ENCODE assay signal across 10 cellular contexts in genomic region chr1:6260433-6260934, GRCh38. TPM values are rescaled to one million over a fixed set of nuclear protein-coding genes. Genes with fewer than 3 reads are reported as not detected.
DNase-seq lines count a peak whose midpoint lies in the region; ATAC-seq and TF ChIP-seq lines count a peak whose summit lies in the region.
"Had no signal": no experiment of that assay in that cellular context is flagged by ENCODE, and none has a peak within 500 bp of the region (broad histone marks: within the 10 kb centered on the region; RNA-seq: fewer than 3 reads in every experiment).

No MANE protein-coding gene starts in this region.

- H3K9ac ChIP-seq in endodermal cell (ENCODE audit: extremely low read depth, low read length, poor library complexity, severe bottlenecking) = no peak overlapping the region

- DNase-seq in NCI-H82 (lab: John Stamatoyannopoulos, UW) = peak; percentile 61
- DNase-seq in NCI-H82 treated with DMSO at 0.1 percent for 48 hours (lab: John Stamatoyannopoulos, UW; ENCODE audit: unreplicated experiment) = no peak
- peak; percentile 84 for DNase-seq in NCI-H510A (lab: John Stamatoyannopoulos, UW)
- peak; percentile 70 for DNase-seq in endodermal cell
- peak; percentile 57 for DNase-seq in nephron progenitor cell
- DNase-seq in NCI-H2107 (lab: John Stamatoyannopoulos, UW) = no peak
- no peak for DNase-seq in effector CD4-positive, alpha-beta T cell

- no peak for TF ChIP-seq CTCF in endodermal cell (conservative IDR thresholded peaks at IDR 0.05)
- TF ChIP-seq CTCF in nephron progenitor cell (IDR thresholded peaks at IDR 0.05) = no peak

- no peaks in the 10 kb centered on the region for H3K36me3 ChIP-seq in endodermal cell (ENCODE audit: control insufficient read depth, insufficient read depth, low read length)

- H3K4me3 ChIP-seq in endodermal cell (ENCODE audit: low read length) = no peak overlapping the region

- WGBS in endodermal cell (ENCODE audit: insufficient coverage in 1 of 2, insufficient read length in 1 of 2), 2 experiments = 0% methylated on average over 13 to 61 of the region's 61 CpGs

- H3K27me3 ChIP-seq in endodermal cell (ENCODE audit: control insufficient read depth, insufficient read depth, low read length, poor library complexity, severe bottlenecking) = peaks cover 35% of the 10 kb centered on the region

- ATAC-seq in HG03097 (IDR thresholded peaks at IDR 0.05; ENCODE audit: low FRiP score, unreplicated experiment) = no peak

- H3K4me3 Mint-ChIP-seq in endodermal cell (peak overlapping the region; percentile 33), nephron progenitor cell (no peak overlapping the region)

- H3K9me3 Mint-ChIP-seq in endodermal cell (no peaks in the 10 kb centered on the region), nephron progenitor cell (no peaks in the 10 kb centered on the region)
- H3K9me3 Mint-ChIP-seq: activated naive CD4-positive, alpha-beta T cell treated with anti-CD3 and anti-CD28 coated beads, Interleukin-2, amount 50 U/mL, for 24 hours had no signal

- no peaks in the 10 kb centered on the region for H3K4me1 ChIP-seq in endodermal cell (ENCODE audit: control insufficient read depth, insufficient read depth, low read length)

- H3K9me3 ChIP-seq in endodermal cell (ENCODE audit: control insufficient read depth, low read length) = no peaks in the 10 kb centered on the region

- H3K27me3 Mint-ChIP-seq in endodermal cell (ENCODE audit: insufficient read depth) (peaks cover 46% of the 10 kb centered on the region), nephron progenitor cell (ENCODE audit: low read depth, poor library complexity) (peaks cover 52% of the 10 kb centered on the region)

- H3K27ac Mint-ChIP-seq in endodermal cell (no peak overlapping the region), nephron progenitor cell (no peak overlapping the region)
- H3K27ac Mint-ChIP-seq: activated naive CD4-positive, alpha-beta T cell treated with anti-CD3 and anti-CD28 coated beads, Interleukin-2, amount 50 U/mL, for 24 hours had no signal

- H3K27ac ChIP-seq in endodermal cell (ENCODE audit: low read depth, low read length) = no peak overlapping the region

- H3K4me1 Mint-ChIP-seq in endodermal cell (peaks cover 3% of the 10 kb centered on the region), nephron progenitor cell (peaks cover 47% of the 10 kb centered on the region)

- H3K36me3 Mint-ChIP-seq in endodermal cell (ENCODE audit: low read depth) (no peaks in the 10 kb centered on the region), nephron progenitor cell (ENCODE audit: low read depth) (no peaks in the 10 kb centered on the region)
- H3K36me3 Mint-ChIP-seq: activated naive CD4-positive, alpha-beta T cell treated with anti-CD3 and anti-CD28 coated beads, Interleukin-2, amount 50 U/mL, for 24 hours had no signal

RNA-seq across cellular contexts. Expression of gene GPR153, which starts 0.4 kb away (rescaled TPM):
- total RNA-seq in endodermal cell = 1 to 10 TPM; 2.4 to 2.8 TPM
- polyA plus RNA-seq in endodermal cell (2013, experiment 1 of 2) = 25.3 TPM
- 23.1 TPM for polyA plus RNA-seq in endodermal cell (2013, experiment 2 of 2)

RNA-seq across cellular contexts. Expression of gene HES3, which starts 16.5 kb away (rescaled TPM):
- total RNA-seq in endodermal cell = 1 to 10 TPM in 1 of 2 donors, not detected in 1; 2.7 TPM
- 6.6 TPM for polyA plus RNA-seq in endodermal cell (2013, experiment 1 of 2)
- 2.8 TPM for polyA plus RNA-seq in endodermal cell (2013, experiment 2 of 2)
- total RNA-seq: temporal lobe had no signal

RNA-seq across cellular contexts. Expression of gene ICMT, which starts 24.7 kb away (rescaled TPM):
- total RNA-seq in endodermal cell = 10 to 100 TPM; 75.9 to 80.3 TPM
- 54.4 TPM for polyA plus RNA-seq in endodermal cell (2013, experiment 1 of 2)
- polyA plus RNA-seq in endodermal cell (2013, experiment 2 of 2) = 52.1 TPM

RNA-seq across cellular contexts. Expression of gene RNF207, which starts 54.6 kb away (rescaled TPM):
- 1 to 10 TPM; 4.8 to 7.7 TPM for total RNA-seq in endodermal cell
- 1.7 TPM for polyA plus RNA-seq in endodermal cell (2013, experiment 1 of 2)
- polyA plus RNA-seq in endodermal cell (2013, experiment 2 of 2) = 1.2 TPM

Comparison
In these comparisons a context has a peak if more than half of its experiments do, and no peak if none do; other contexts are left out.
1. DNase-seq: peak in NCI-H82 (single experiment), NCI-H510A (single experiment), endodermal cell (single experiment) and nephron progenitor cell (single experiment); none in NCI-H82 treated with DMSO at 0.1 percent for 48 hours (single experiment), NCI-H2107 (single experiment) and effector CD4-positive, alpha-beta T cell (single experiment).